1 cellular context compared by ENCODE assay signal in the genomic region with DNA sequence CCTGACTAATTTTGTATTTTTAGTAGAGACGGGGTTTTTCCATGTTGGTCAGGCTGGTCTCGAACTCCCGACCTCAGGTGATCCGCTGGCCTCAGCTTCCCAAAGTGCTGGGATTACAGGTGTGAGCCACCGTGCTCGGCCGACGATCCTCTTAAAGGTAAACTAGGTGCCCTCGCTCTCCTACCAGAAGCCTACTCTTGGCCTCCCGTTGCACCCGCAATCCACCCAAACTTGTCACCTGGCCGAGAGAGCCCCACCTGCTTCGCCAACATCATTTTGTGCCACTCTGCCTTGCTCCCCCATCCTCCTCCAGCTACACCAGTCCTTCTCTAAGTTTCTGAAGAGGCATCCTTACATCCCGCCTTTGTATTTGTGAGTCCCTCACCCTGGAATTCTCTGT.
TF ChIP-seq lines count a peak whose summit lies in the region.

No MANE protein-coding gene starts in this region.

TF ChIP-seq in H1, 55 proteins besides CTCF, POLR2A, EP300 and RAD21:
- peak; percentile 38; the same call in 1 of the 2 replicates for TF ChIP-seq POLR2AphosphoS5 (IDR thresholded peaks at IDR 0.05; ENCODE audit: low read depth, low read length)
